In genomic region chr1:2840036-2840809, GRCh38 we compare ENCODE assay signal across 9 cellular contexts. TPM values are rescaled to one million over a fixed set of nuclear protein-coding genes. Genes with fewer than 3 reads are reported as not detected.
DNase-seq lines count a peak whose midpoint lies in the region; ATAC-seq and TF ChIP-seq lines count a peak whose summit lies in the region.
"Had no signal": no experiment of that assay in that cellular context is flagged by ENCODE, and none has a peak within 500 bp of the region (broad histone marks: within the 10 kb centered on the region; RNA-seq: fewer than 3 reads in every experiment).

No MANE protein-coding gene starts in this region.

- H3K4me1 Mint-ChIP-seq in CD4-positive, alpha-beta T cell (ENCODE audit: low read depth), result peaks cover 23% of the 10 kb centered on the region
- peaks cover 12% of the 10 kb centered on the region for H3K4me1 Mint-ChIP-seq in activated T-helper 17 cell treated with anti-CD3 and anti-CD28 coated beads, Interleukin-2, amount 50 U/mL, for 72 hours

- H3K27me3 Mint-ChIP-seq in CD4-positive, alpha-beta T cell, result no peaks in the 10 kb centered on the region
- H3K27me3 Mint-ChIP-seq in activated T-helper 17 cell treated with anti-CD3 and anti-CD28 coated beads, Interleukin-2, amount 50 U/mL, for 72 hours, result no peaks in the 10 kb centered on the region

- no peak for TF ChIP-seq POLR2A in gastroesophageal sphincter (IDR thresholded peaks at IDR 0.05)

- no peak overlapping the region for H3K4me3 ChIP-seq in gastroesophageal sphincter

- no peaks in the 10 kb centered on the region for H3K27me3 ChIP-seq in CD4-positive, alpha-beta T cell (ENCODE audit: control insufficient read depth, insufficient read depth, low read length)
- peaks cover 57% of the 10 kb centered on the region for H3K27me3 ChIP-seq in gastroesophageal sphincter

- H3K36me3 ChIP-seq in gastroesophageal sphincter, result no peaks in the 10 kb centered on the region

- 52 to 65% methylated on average over 7 to 13 of the region's 16 CpGs for WGBS in gastroesophageal sphincter (ENCODE audit: low coverage in 1 of 2), 2 donors

- H3K27ac Mint-ChIP-seq in CD4-positive, alpha-beta T cell, result peak overlapping the region; percentile 85
- H3K27ac Mint-ChIP-seq in activated T-helper 17 cell treated with anti-CD3 and anti-CD28 coated beads, Interleukin-2, amount 50 U/mL, for 72 hours, result peak overlapping the region; percentile 70

- H3K27ac ChIP-seq in CD4-positive, alpha-beta T cell (ENCODE audit: low read depth, low read length), result peak overlapping the region; percentile 11
- no peak overlapping the region for H3K27ac ChIP-seq in gastroesophageal sphincter

- CTCF ChIA-PET in CD4-positive, alpha-beta T cell (lab: Charles Lee), result no interaction called here

- H3K4me1 ChIP-seq in gastroesophageal sphincter, result no peaks in the 10 kb centered on the region

- ATAC-seq in CD4-positive, alpha-beta T cell (ENCODE audit: poor library complexity), result peak; percentile 89
- ATAC-seq in activated T-helper 17 cell treated with anti-CD3 and anti-CD28 coated beads, Interleukin-2, amount 50 U/mL, for 72 hours (replicated peaks), result peak; percentile 96
- ATAC-seq in HG03469 (IDR thresholded peaks at IDR 0.05; ENCODE audit: unreplicated experiment) (no peak), HG02798 (IDR thresholded peaks at IDR 0.05; ENCODE audit: poor library complexity, unreplicated experiment) (no peak), gastroesophageal sphincter (no peak)

- TF ChIP-seq EP300 in gastroesophageal sphincter (IDR thresholded peaks at IDR 0.05), result no peak

- intact Hi-C loops in CD4-positive, alpha-beta T cell (cut with DNase I, micrococcal nuclease), result loop anchor here (1.0 to 10.0 kb wide), 5 partner anchors 18 to 645 kb away; partner anchors contain the start of gene FAAP20 (in 1 of the 2)

- peak overlapping the region; percentile 83 for H3K4me3 Mint-ChIP-seq in CD4-positive, alpha-beta T cell
- H3K4me3 Mint-ChIP-seq in activated T-helper 17 cell treated with anti-CD3 and anti-CD28 coated beads, Interleukin-2, amount 50 U/mL, for 72 hours, result peak overlapping the region; percentile 69

- H3K36me3 Mint-ChIP-seq in CD4-positive, alpha-beta T cell (ENCODE audit: low read depth), result no peaks in the 10 kb centered on the region
- no peaks in the 10 kb centered on the region for H3K36me3 Mint-ChIP-seq in activated T-helper 17 cell treated with anti-CD3 and anti-CD28 coated beads, Interleukin-2, amount 50 U/mL, for 72 hours (ENCODE audit: low read depth)

- TF ChIP-seq CTCF in CD4-positive, alpha-beta T cell (IDR thresholded peaks at IDR 0.05), result peak; percentile 84
- TF ChIP-seq CTCF in gastroesophageal sphincter (IDR thresholded peaks at IDR 0.05), result no peak

- peak; percentile 52 to 74 (median 64) for DNase-seq in CD4-positive, alpha-beta T cell
- DNase-seq in T-helper 22 cell (ENCODE audit: low read depth), result peak; percentile 13
- peak; percentile 33 to 39 (median 36) for DNase-seq in stimulated activated CD4-positive, alpha-beta T cell treated with anti-CD3 and anti-CD28 coated beads, Interleukin-12 subunit alpha, Interleukin-12 subunit beta, amount 100 ng/mL, for 48 hours (ENCODE audit: low read depth in 2 of 3, low spot score in 1 of 3)
- no peak for DNase-seq in NCI-H128 (lab: John Stamatoyannopoulos, UW; ENCODE audit: unreplicated experiment)
- DNase-seq: NCI-H2029 treated with DMSO at 0.1 percent for 48 hours had no signal

- no peaks in the 10 kb centered on the region for H3K9me3 Mint-ChIP-seq in CD4-positive, alpha-beta T cell
- H3K9me3 Mint-ChIP-seq in activated T-helper 17 cell treated with anti-CD3 and anti-CD28 coated beads, Interleukin-2, amount 50 U/mL, for 72 hours, result no peaks in the 10 kb centered on the region

- H3K9me3 ChIP-seq in CD4-positive, alpha-beta T cell (ENCODE audit: control insufficient read depth, low read length), result no peaks in the 10 kb centered on the region
- H3K9me3 ChIP-seq in gastroesophageal sphincter, result peaks cover 0 to 20% (median 0%) of the 10 kb centered on the region in 3 donors

- POLR2A ChIA-PET in CD4-positive, alpha-beta T cell (lab: Charles Lee), result interaction anchor here (0.5 kb wide), 1 partner anchor 16 kb away, joined by 3 read pairs; no protein-coding TSS in a partner anchor

RNA-seq across cellular contexts. Expression of gene TTC34, which starts 38.7 kb away (rescaled TPM):
- total RNA-seq in CD4-positive, alpha-beta T cell, result 1 to 10 TPM; 1.3 TPM
- 1 to 10 TPM in 1 of 2 donors, under 1 TPM in 1; 0.48 to 2.5 TPM for total RNA-seq in activated T-helper 17 cell treated with anti-CD3 and anti-CD28 coated beads, Interleukin-2, amount 50 U/mL, for 72 hours
- under 1 TPM in 3 of 4 donors, not detected in 1; 0.27 to 0.62 (median 0.58) TPM for total RNA-seq in gastroesophageal sphincter

Comparison
In these comparisons a context has a peak if more than half of its experiments do, and no peak if none do; other contexts are left out.
1. ATAC-seq: peak in CD4-positive, alpha-beta T cell (single experiment) and activated T-helper 17 cell treated with anti-CD3 and anti-CD28 coated beads, Interleukin-2, amount 50 U/mL, for 72 hours (single experiment); none in HG03469 (single experiment), HG02798 (single experiment) and gastroesophageal sphincter (single experiment).